15 cellular contexts compared by ENCODE assay signal in genomic region chr3:59290358-59290757, GRCh38.
A peak's percentile ranks its signal among the peaks of the same experiment; 100 is the strongest.
DNase-seq lines count a peak whose midpoint lies in the region; ATAC-seq and TF ChIP-seq lines count a peak whose summit lies in the region.
"Had no signal": no experiment of that assay in that cellular context is flagged by ENCODE, and none has a peak within 500 bp of the region (broad histone marks: within the 10 kb centered on the region; RNA-seq: fewer than 3 reads in every experiment).

No MANE protein-coding gene starts in this region.

- H3K4me1 ChIP-seq in BLaER1 (peaks cover 14% of the 10 kb centered on the region), GM23248 (ENCODE audit: insufficient read depth) (peaks cover 27% of the 10 kb centered on the region), SJCRH30 (no peaks in the 10 kb centered on the region; the same call in 1 of the 2 replicates)

- 0 out of 2 replicates have a peak, but pooled peaks cover 22% of the 10 kb centered on the region for H3F3A ChIP-seq in GM23248 (ENCODE audit: insufficient read depth)

- no peak for ATAC-seq in GM21737 (IDR thresholded peaks at IDR 0.05; ENCODE audit: unreplicated experiment)
- ATAC-seq in GM18511 (IDR thresholded peaks at IDR 0.05; ENCODE audit: unreplicated experiment): no peak
- ATAC-seq: SK-N-SH treated with all-trans-retinoic acid at 6 μM for 48 hours had no signal

- in situ Hi-C loops in GM23248 (cut with MboI) (no loop called here), GM13976 (cut with MboI; ENCODE audit: low sequenced_read_pairs, unreplicated experiment) (no loop called here)

- H3K4me2 ChIP-seq in BLaER1 (peak overlapping the region; percentile 34), GM23248 (ENCODE audit: unreplicated experiment) (no peak overlapping the region)

- no peaks in the 10 kb centered on the region; the same call in 1 of the 2 replicates for H3K9me2 ChIP-seq in GM23248 (ENCODE audit: insufficient read depth)

- peak; percentile 6 for DNase-seq in GM23248
- DNase-seq in SJCRH30: peak; percentile 4 to 28
- no peak for DNase-seq in epithelial cell of prostate (ENCODE audit: low read depth, low spot score)
- no peak for DNase-seq in GM13976 (ENCODE audit: low spot score)
- DNase-seq: ACHN; CD8-positive, alpha-beta memory T cell; Kasumi-1; NCI-H1417 treated with DMSO at 0.1 percent for 48 hours; NCI-H2029; NCI-H2227 treated with DMSO at 0.1 percent for 48 hours; NCI-H526 treated with DMSO at 0.1 percent for 48 hours had no signal

- H3K9ac ChIP-seq in BLaER1 (no peak overlapping the region), GM23248 (no peak overlapping the region)

- H3K27ac ChIP-seq in BLaER1: no peak overlapping the region
- H3K27ac ChIP-seq in GM23248: no peak overlapping the region
- no peak overlapping the region for H3K27ac ChIP-seq in SJCRH30
- peak overlapping the region; percentile 35 for H3K27ac ChIP-seq in epithelial cell of prostate

- H4K20me1 ChIP-seq in BLaER1: no peaks in the 10 kb centered on the region
- no peaks in the 10 kb centered on the region for H4K20me1 ChIP-seq in GM23248 (ENCODE audit: insufficient read depth)

- no peaks in the 10 kb centered on the region for H3K79me2 ChIP-seq in GM23248 (ENCODE audit: insufficient read depth)

- H3K27me3 ChIP-seq in BLaER1 (no peaks in the 10 kb centered on the region), GM23248 (replicated peaks; ENCODE audit: insufficient read depth) (no peaks in the 10 kb centered on the region), SJCRH30 (no peaks in the 10 kb centered on the region)

- no peak overlapping the region for H2AFZ ChIP-seq in GM23248

- H3K9me3 ChIP-seq in BLaER1 (peaks cover 32% of the 10 kb centered on the region), GM23248 (ENCODE audit: low read depth) (no peaks in the 10 kb centered on the region), SJCRH30 (replicated peaks) (no peaks in the 10 kb centered on the region)

- TF ChIP-seq CTCF in GM13976 (IDR thresholded peaks at IDR 0.05; ENCODE audit: borderline replicate concordance, control extremely low read depth, extremely low read depth, insufficient read depth, missing control alignments): no peak

- H3K36me3 ChIP-seq in BLaER1 (no peaks in the 10 kb centered on the region), GM23248 (ENCODE audit: low read depth) (no peaks in the 10 kb centered on the region), SJCRH30 (no peaks in the 10 kb centered on the region)

- no peak overlapping the region for H3K4me3 ChIP-seq in BLaER1
- no peak overlapping the region for H3K4me3 ChIP-seq in GM23248
- H3K4me3 ChIP-seq in SJCRH30: no peak overlapping the region

Comparison
In these comparisons a context has a peak if more than half of its experiments do, and no peak if none do; other contexts are left out.
1. DNase-seq: peak in GM23248 (single experiment) and SJCRH30 (2 of 2); none in epithelial cell of prostate (single experiment) and GM13976 (single experiment).